In genomic region chr16:89096768-89097527, GRCh38 we compare ENCODE assay signal across 8 cellular contexts. TPM values are rescaled to one million over a fixed set of nuclear protein-coding genes. Genes with fewer than 3 reads are reported as not detected.
DNase-seq lines count a peak whose midpoint lies in the region; TF ChIP-seq lines count a peak whose summit lies in the region.
"Had no signal": no experiment of that assay in that cellular context is flagged by ENCODE, and none has a peak within 500 bp of the region (broad histone marks: within the 10 kb centered on the region; RNA-seq: fewer than 3 reads in every experiment).

No MANE protein-coding gene starts in this region.

- H3K23ac ChIP-seq in neuronal stem cell (ENCODE audit: low read depth, low read length, poor library complexity) = peak overlapping the region; percentile 53

- H3K27ac ChIP-seq in neuronal stem cell (replicated peaks; ENCODE audit: low read length) (no peak overlapping the region), tibial artery (no peak overlapping the region)

- TF ChIP-seq CTCF in tibial artery (IDR thresholded peaks at IDR 0.05) (no peak), Caco-2 (IDR thresholded peaks at IDR 0.05; ENCODE audit: insufficient read depth in 1 of 2, low read depth in 1 of 2, low read length in 1 of 2, severe bottlenecking in 1 of 2, unreplicated experiment in 1 of 2) (no peak)

- no peak overlapping the region for H4K91ac ChIP-seq in neuronal stem cell (ENCODE audit: low read depth, low read length, poor library complexity)

- no peak overlapping the region for H2AK5ac ChIP-seq in neuronal stem cell (ENCODE audit: low read depth, low read length)

- H3K4me3 Mint-ChIP-seq in T-helper 2 cell treated with Interferon-gamma antibody and Interleukin-4, amounts not matched to agents 5 μg/mL and 100 μg/mL, for 36 hours = peak overlapping the region; percentile 89
- peak overlapping the region; percentile 99 for H3K4me3 Mint-ChIP-seq in activated T-helper 1 cell treated with anti-CD3 and anti-CD28 coated beads, Interleukin-12 subunit alpha, Interleukin-12 subunit beta, Interleukin-2, Interleukin-4 antibody, amounts not matched to agents 30 ng/mL and 10 ng/mL and 1 ng/mL, durations not matched to agents 14 hours and 24 hours and 36 hours
- peak overlapping the region; percentile 99 for H3K4me3 Mint-ChIP-seq in stimulated activated naive CD8-positive, alpha-beta T cell treated with anti-CD3 and anti-CD28 coated beads, Interleukin-15, Interleukin-2, amounts not matched to agents 100 ng/mL and 50 ng/mL, for 24 hours
- H3K4me3 Mint-ChIP-seq in Caco-2 (ENCODE audit: unreplicated experiment) = no peak overlapping the region

- H3K4me1 ChIP-seq in neuronal stem cell (ENCODE audit: control insufficient read depth in 2 of 2, insufficient read depth in 1 of 2, low read depth in 1 of 2, low read length in 2 of 2) (peaks cover 12 to 16% of the 10 kb centered on the region in 2 donors), tibial artery (peaks cover 4 to 41% (median 18%) of the 10 kb centered on the region in 4 donors), Caco-2 (peaks cover 16% of the 10 kb centered on the region)

- H3K36me3 ChIP-seq in neuronal stem cell (replicated peaks in 1 of 2; ENCODE audit: control insufficient read depth in 2 of 2, insufficient read depth in 2 of 2, low read length in 2 of 2) (peaks cover 15 to 26% of the 10 kb centered on the region in 2 donors), tibial artery (peaks cover 11 to 25% (median 17%) of the 10 kb centered on the region in 3 donors), Caco-2 (ENCODE audit: control insufficient read depth, insufficient read depth, low read length) (no peaks in the 10 kb centered on the region; the same call in 1 of the 2 replicates)

- peaks cover 0 to 7% (median 6%) of the 10 kb centered on the region in 3 experiments for H3K27me3 ChIP-seq in neuronal stem cell (ENCODE audit: control insufficient read depth in 3 of 3, insufficient read depth in 3 of 3, low read depth in 1 of 3, low read length in 3 of 3)
- no peaks in the 10 kb centered on the region for H3K27me3 ChIP-seq in tibial artery
- H3K27me3 ChIP-seq in Caco-2 (replicated peaks; ENCODE audit: control insufficient read depth, insufficient read depth, low read length) = peaks cover 3% of the 10 kb centered on the region

- no peak overlapping the region for H3K18ac ChIP-seq in neuronal stem cell (ENCODE audit: low read length)

- no CpG with 5 or more reads among the region's 31 CpGs for WGBS in neuronal stem cell (ENCODE audit: extremely low coverage in 2 of 2, insufficient read length in 2 of 2, insufficient replicate concordance in 1 of 2), 2 donors

- H2BK120ac ChIP-seq in neuronal stem cell (ENCODE audit: low read depth, low read length) = no peak overlapping the region

- peak overlapping the region; percentile 98 for H3K27ac Mint-ChIP-seq in T-helper 2 cell treated with Interferon-gamma antibody and Interleukin-4, amounts not matched to agents 5 μg/mL and 100 μg/mL, for 36 hours
- H3K27ac Mint-ChIP-seq in activated T-helper 1 cell treated with anti-CD3 and anti-CD28 coated beads, Interleukin-12 subunit alpha, Interleukin-12 subunit beta, Interleukin-2, Interleukin-4 antibody, amounts not matched to agents 30 ng/mL and 10 ng/mL and 1 ng/mL, durations not matched to agents 14 hours and 24 hours and 36 hours = peak overlapping the region; percentile 98
- peak overlapping the region; percentile 91 for H3K27ac Mint-ChIP-seq in stimulated activated naive CD8-positive, alpha-beta T cell treated with anti-CD3 and anti-CD28 coated beads, Interleukin-15, Interleukin-2, amounts not matched to agents 100 ng/mL and 50 ng/mL, for 24 hours
- no peak overlapping the region for H3K27ac Mint-ChIP-seq in Caco-2 (ENCODE audit: unreplicated experiment)

- no peaks in the 10 kb centered on the region for H3K9me3 ChIP-seq in neuronal stem cell (replicated peaks in 1 of 2; ENCODE audit: control insufficient read depth in 2 of 2, insufficient read depth in 1 of 2, low read depth in 1 of 2, low read length in 2 of 2)
- no peaks in the 10 kb centered on the region for H3K9me3 ChIP-seq in tibial artery
- H3K9me3 ChIP-seq in Caco-2 = no peaks in the 10 kb centered on the region

- H2AFZ ChIP-seq in neuronal stem cell (ENCODE audit: low read length) = no peak overlapping the region

- H3K4me3 ChIP-seq in neuronal stem cell (ENCODE audit: low read length in 2 of 2) (no peak overlapping the region), tibial artery (no peak overlapping the region), Caco-2 (ENCODE audit: low read depth, low read length) (no peak overlapping the region)

- no peak overlapping the region for H3K14ac ChIP-seq in neuronal stem cell (ENCODE audit: low read length)

- H3K9me3 Mint-ChIP-seq in T-helper 2 cell treated with Interferon-gamma antibody and Interleukin-4, amounts not matched to agents 5 μg/mL and 100 μg/mL, for 36 hours = no peaks in the 10 kb centered on the region
- H3K9me3 Mint-ChIP-seq in activated T-helper 1 cell treated with anti-CD3 and anti-CD28 coated beads, Interleukin-12 subunit alpha, Interleukin-12 subunit beta, Interleukin-2, Interleukin-4 antibody, amounts not matched to agents 30 ng/mL and 10 ng/mL and 1 ng/mL, durations not matched to agents 14 hours and 24 hours and 36 hours = no peaks in the 10 kb centered on the region
- H3K9me3 Mint-ChIP-seq in stimulated activated naive CD8-positive, alpha-beta T cell treated with anti-CD3 and anti-CD28 coated beads, Interleukin-15, Interleukin-2, amounts not matched to agents 100 ng/mL and 50 ng/mL, for 24 hours = no peaks in the 10 kb centered on the region
- H3K9me3 Mint-ChIP-seq in Caco-2 (ENCODE audit: unreplicated experiment) = no peaks in the 10 kb centered on the region

- peaks cover 33% of the 10 kb centered on the region for H3K36me3 Mint-ChIP-seq in T-helper 2 cell treated with Interferon-gamma antibody and Interleukin-4, amounts not matched to agents 5 μg/mL and 100 μg/mL, for 36 hours (ENCODE audit: low read depth)
- peaks cover 30% of the 10 kb centered on the region for H3K36me3 Mint-ChIP-seq in activated T-helper 1 cell treated with anti-CD3 and anti-CD28 coated beads, Interleukin-12 subunit alpha, Interleukin-12 subunit beta, Interleukin-2, Interleukin-4 antibody, amounts not matched to agents 30 ng/mL and 10 ng/mL and 1 ng/mL, durations not matched to agents 14 hours and 24 hours and 36 hours (ENCODE audit: low read depth)
- H3K36me3 Mint-ChIP-seq in stimulated activated naive CD8-positive, alpha-beta T cell treated with anti-CD3 and anti-CD28 coated beads, Interleukin-15, Interleukin-2, amounts not matched to agents 100 ng/mL and 50 ng/mL, for 24 hours (ENCODE audit: low read depth) = peaks cover 23% of the 10 kb centered on the region
- H3K36me3 Mint-ChIP-seq in Caco-2 (ENCODE audit: insufficient read depth, unreplicated experiment) = peaks cover 32% of the 10 kb centered on the region

- H4K8ac ChIP-seq in neuronal stem cell (ENCODE audit: low read depth, low read length) = no peak overlapping the region

- no peak overlapping the region for H3K4me2 ChIP-seq in neuronal stem cell (ENCODE audit: insufficient read depth, low read length, poor library complexity, severe bottlenecking)

- peak overlapping the region; percentile 83 for H2BK5ac ChIP-seq in neuronal stem cell (ENCODE audit: low read length)

- POLR2A ChIA-PET in Caco-2 (lab: Charles Lee) = no interaction called here

- H2BK15ac ChIP-seq in neuronal stem cell (ENCODE audit: low read length) = no peak overlapping the region

- no peak overlapping the region for H3K4ac ChIP-seq in neuronal stem cell (ENCODE audit: low read length)

- H2BK12ac ChIP-seq in neuronal stem cell (ENCODE audit: low read length) = no peak overlapping the region

- intact Hi-C loops in activated T-helper 1 cell treated with anti-CD3 and anti-CD28 coated beads, Interleukin-12 subunit alpha, Interleukin-12 subunit beta, Interleukin-2, Interleukin-4 antibody, amounts not matched to agents 30 ng/mL and 10 ng/mL and 1 ng/mL, durations not matched to agents 14 hours and 24 hours and 36 hours (cut with micrococcal nuclease) = loop anchor here (1.0 to 5.0 kb wide), 7 partner anchors 18 to 390 kb away; partner anchors contain the start of genes CTU2, GALNS, RNF166 and TRAPPC2L
- intact Hi-C loops in tibial artery (cut with DNase I; ENCODE audit: low total_unique reads) = no loop called here
- intact Hi-C loops in Caco-2 (cut with micrococcal nuclease; ENCODE audit: unreplicated experiment) = no loop called here

- DNase-seq in T-helper 2 cell treated with Interferon-gamma antibody and Interleukin-4, amounts not matched to agents 5 μg/mL and 100 μg/mL, for 36 hours (ENCODE audit: low spot score) = peak; percentile 64
- peak; percentile 63 for DNase-seq in activated T-helper 1 cell treated with anti-CD3 and anti-CD28 coated beads, Interleukin-12 subunit alpha, Interleukin-12 subunit beta, Interleukin-2, Interleukin-4 antibody, amounts not matched to agents 30 ng/mL and 10 ng/mL and 1 ng/mL, durations not matched to agents 14 hours and 24 hours and 36 hours (ENCODE audit: low spot score)
- DNase-seq in neuronal stem cell (ENCODE audit: low spot score) = no peak
- no peak for DNase-seq in tibial artery
- DNase-seq in NOMO-1 (lab: John Stamatoyannopoulos, UW; ENCODE audit: unreplicated experiment in 2 of 2) = no peak
- DNase-seq in Caco-2 = no peak
- DNase-seq: amniotic stem cell had no signal

- peaks cover 25% of the 10 kb centered on the region for H3K79me1 ChIP-seq in neuronal stem cell (ENCODE audit: low read depth, low read length)

- CTCF ChIA-PET in Caco-2 (lab: Charles Lee) = no interaction called here

- H3K9ac ChIP-seq in neuronal stem cell (ENCODE audit: low read depth, low read length, poor library complexity) = peak overlapping the region; percentile 5

- no TSS peak for BruUV-seq in Caco-2 (replicated peaks; lab: Mats Ljungman, UMichigan)

- H3K27me3 Mint-ChIP-seq in T-helper 2 cell treated with Interferon-gamma antibody and Interleukin-4, amounts not matched to agents 5 μg/mL and 100 μg/mL, for 36 hours (ENCODE audit: low read depth) = peaks cover 4% of the 10 kb centered on the region
- no peaks in the 10 kb centered on the region for H3K27me3 Mint-ChIP-seq in activated T-helper 1 cell treated with anti-CD3 and anti-CD28 coated beads, Interleukin-12 subunit alpha, Interleukin-12 subunit beta, Interleukin-2, Interleukin-4 antibody, amounts not matched to agents 30 ng/mL and 10 ng/mL and 1 ng/mL, durations not matched to agents 14 hours and 24 hours and 36 hours (ENCODE audit: insufficient read depth)
- H3K27me3 Mint-ChIP-seq in stimulated activated naive CD8-positive, alpha-beta T cell treated with anti-CD3 and anti-CD28 coated beads, Interleukin-15, Interleukin-2, amounts not matched to agents 100 ng/mL and 50 ng/mL, for 24 hours = no peaks in the 10 kb centered on the region
- peaks cover 4% of the 10 kb centered on the region for H3K27me3 Mint-ChIP-seq in Caco-2 (ENCODE audit: insufficient read depth, unreplicated experiment)

- H3K4me1 Mint-ChIP-seq in T-helper 2 cell treated with Interferon-gamma antibody and Interleukin-4, amounts not matched to agents 5 μg/mL and 100 μg/mL, for 36 hours (ENCODE audit: low read depth) = peaks cover 61% of the 10 kb centered on the region
- H3K4me1 Mint-ChIP-seq in activated T-helper 1 cell treated with anti-CD3 and anti-CD28 coated beads, Interleukin-12 subunit alpha, Interleukin-12 subunit beta, Interleukin-2, Interleukin-4 antibody, amounts not matched to agents 30 ng/mL and 10 ng/mL and 1 ng/mL, durations not matched to agents 14 hours and 24 hours and 36 hours (ENCODE audit: low read depth) = peaks cover 74% of the 10 kb centered on the region
- peaks cover 73% of the 10 kb centered on the region for H3K4me1 Mint-ChIP-seq in stimulated activated naive CD8-positive, alpha-beta T cell treated with anti-CD3 and anti-CD28 coated beads, Interleukin-15, Interleukin-2, amounts not matched to agents 100 ng/mL and 50 ng/mL, for 24 hours (ENCODE audit: low read depth)
- peaks cover 23% of the 10 kb centered on the region for H3K4me1 Mint-ChIP-seq in Caco-2 (ENCODE audit: low read depth, unreplicated experiment)

RNA-seq across cellular contexts. Expression of gene ACSF3, which starts 3.3 kb away (rescaled TPM):
- total RNA-seq in activated T-helper 1 cell treated with anti-CD3 and anti-CD28 coated beads, Interleukin-12 subunit alpha, Interleukin-12 subunit beta, Interleukin-2, Interleukin-4 antibody, amounts not matched to agents 30 ng/mL and 10 ng/mL and 1 ng/mL, durations not matched to agents 14 hours and 24 hours and 36 hours = 37.0 and 39.0 TPM in 2 replicates
- 8.9 TPM for polyA plus RNA-seq in neuronal stem cell (2013, experiment 1 of 2)
- 9.7 TPM for polyA plus RNA-seq in neuronal stem cell (2013, experiment 2 of 2)
- 49.5 and 55.2 TPM in 2 replicates for total RNA-seq in Caco-2 (2022)

Comparison
In these comparisons a context has a peak if more than half of its experiments do, and no peak if none do; other contexts are left out.
1. DNase-seq: peak in T-helper 2 cell treated with Interferon-gamma antibody and Interleukin-4, amounts not matched to agents 5 μg/mL and 100 μg/mL, for 36 hours (single experiment) and activated T-helper 1 cell treated with anti-CD3 and anti-CD28 coated beads, Interleukin-12 subunit alpha, Interleukin-12 subunit beta, Interleukin-2, Interleukin-4 antibody, amounts not matched to agents 30 ng/mL and 10 ng/mL and 1 ng/mL, durations not matched to agents 14 hours and 24 hours and 36 hours (single experiment); none in neuronal stem cell (single experiment), tibial artery (0 of 2), NOMO-1 (0 of 2) and Caco-2 (0 of 2).